Comparison of ENCODE assay signal across 16 cellular contexts in the genomic region with DNA sequence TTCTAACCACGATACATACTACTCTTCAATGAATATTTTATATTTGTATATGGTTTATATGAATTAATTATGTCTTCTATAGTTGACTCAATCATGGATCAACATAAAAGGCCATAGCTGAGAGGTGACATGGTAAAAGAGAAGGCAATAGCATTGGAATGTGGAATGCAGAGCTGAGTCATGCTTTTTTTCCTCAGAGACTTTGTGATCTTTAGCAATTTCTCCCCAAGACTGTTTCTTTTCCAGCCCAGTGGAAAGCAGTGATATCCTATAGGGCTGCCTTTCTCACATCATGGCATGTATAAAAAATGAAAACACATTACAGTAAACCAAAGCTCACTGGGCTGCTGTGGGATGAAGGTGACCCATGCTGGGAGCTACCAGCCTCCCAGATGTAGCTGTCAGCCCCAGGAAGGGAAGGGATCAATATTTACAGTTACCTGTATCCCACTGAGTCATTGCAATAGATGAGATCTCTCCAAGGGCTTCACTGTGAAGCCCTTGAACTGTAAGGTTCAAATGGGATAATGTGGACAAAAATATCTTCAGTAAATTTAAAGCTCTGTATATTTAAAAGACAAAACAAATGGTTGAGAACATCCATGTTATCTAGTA. TPM values are rescaled to one million over a fixed set of nuclear protein-coding genes. Genes with fewer than 3 reads are reported as not detected.
DNase-seq lines count a peak whose midpoint lies in the region; ATAC-seq and TF ChIP-seq lines count a peak whose summit lies in the region.
"Had no signal": no experiment of that assay in that cellular context is flagged by ENCODE, and none has a peak within 500 bp of the region (broad histone marks: within the 10 kb centered on the region; RNA-seq: fewer than 3 reads in every experiment).

No MANE protein-coding gene starts in this region.

- TF ChIP-seq CTCF in astrocyte of the cerebellum (IDR thresholded peaks at IDR 0.05; ENCODE audit: low read depth, low read length, missing control alignments) (no peak), hepatocyte (IDR thresholded peaks at IDR 0.05; ENCODE audit: poor library complexity) (no peak), spleen (IDR thresholded peaks at IDR 0.05 in 8 of 11, conservative IDR thresholded peaks at IDR 0.05 in 3 of 11) (no peak)

- WGBS in hepatocyte (ENCODE audit: low lambda C conversion rate, missing lambda C conversion rate) = 100% methylated on average over 1 of the region's 1 CpG
- WGBS in spleen, 5 donors = 72 to 98% (median 91%) methylated on average over 1 of the region's 1 CpG

- ATAC-seq in GM19452 (IDR thresholded peaks at IDR 0.05; ENCODE audit: unreplicated experiment) = no peak

- H3K27ac ChIP-seq in hepatocyte = no peak overlapping the region
- H3K27ac ChIP-seq in spleen = no peak overlapping the region
- H3K27ac ChIP-seq: neutrophil, SK-N-MC, stomach had no signal

- no peaks in the 10 kb centered on the region for H3K27me3 ChIP-seq in hepatocyte
- no peaks in the 10 kb centered on the region for H3K27me3 ChIP-seq in spleen (replicated peaks in 1 of 7)
- H3K27me3 ChIP-seq: neutrophil, stomach had no signal

- H3K4me3 ChIP-seq in astrocyte of the cerebellum (ENCODE audit: low read depth, low read length) = no peak overlapping the region
- no peak overlapping the region for H3K4me3 ChIP-seq in hepatocyte
- no peak overlapping the region for H3K4me3 ChIP-seq in spleen
- H3K4me3 ChIP-seq: SK-N-MC, stomach had no signal

- peak; percentile 81 for DNase-seq in ACHN
- DNase-seq in HS-5 (ENCODE audit: low read depth) = peak; percentile 68
- peak; percentile 67 for DNase-seq in astrocyte of the cerebellum (ENCODE audit: low read depth)
- DNase-seq in hepatocyte (ENCODE audit: low spot score) = peak; percentile 17
- DNase-seq in effector CD4-positive, alpha-beta T cell = no peak
- DNase-seq in spleen = no peak
- no peak for DNase-seq in NCI-H1092 (lab: John Stamatoyannopoulos, UW)
- DNase-seq: activated CD4-positive, alpha-beta T cell treated with anti-CD3 and anti-CD28 coated beads, Interleukin-2, amount 10 ng/mL, durations not matched to agents 7 days and 5 days; activated naive CD4-positive, alpha-beta T cell; C1 segment of cervical spinal cord; effector CD8-positive, alpha-beta T cell; NCI-H510A treated with DMSO at 0.1 percent for 48 hours; stomach had no signal

- no peaks in the 10 kb centered on the region for H3K9me2 ChIP-seq in hepatocyte (replicated peaks; ENCODE audit: insufficient read depth)

- no peaks in the 10 kb centered on the region for H4K20me1 ChIP-seq in hepatocyte (ENCODE audit: insufficient read depth, poor library complexity, severe bottlenecking)

- no peak for TF ChIP-seq POLR2A in spleen (IDR thresholded peaks at IDR 0.05)

- H3K4me1 ChIP-seq in hepatocyte (ENCODE audit: insufficient read depth) = no peaks in the 10 kb centered on the region
- H3K4me1 ChIP-seq in spleen = no peaks in the 10 kb centered on the region
- H3K4me1 ChIP-seq: stomach had no signal

- no peak overlapping the region for H3K4me2 ChIP-seq in hepatocyte

- intact Hi-C loops in spleen (cut with DNase I; ENCODE audit: low total_unique reads) = no loop called here

- H3K9me3 ChIP-seq in hepatocyte (ENCODE audit: low read depth) (no peaks in the 10 kb centered on the region), spleen (no peaks in the 10 kb centered on the region)
- H3K9me3 ChIP-seq: neutrophil had no signal

- H2AFZ ChIP-seq in hepatocyte = no peak overlapping the region

- H3K36me3 ChIP-seq in hepatocyte (replicated peaks; ENCODE audit: insufficient read depth, low read depth) (no peaks in the 10 kb centered on the region), spleen (no peaks in the 10 kb centered on the region)
- H3K36me3 ChIP-seq: neutrophil, stomach had no signal

- in situ Hi-C loops in ACHN (cut with HindIII; ENCODE audit: low pct_ligation_motif_present, low pct_unique_long_range_greater_than_20kb, low sequenced_read_pairs) (no loop called here), astrocyte of the cerebellum (cut with HindIII; ENCODE audit: low sequenced_read_pairs) (no loop called here)

- no peaks in the 10 kb centered on the region for H3K79me2 ChIP-seq in hepatocyte

RNA-seq across cellular contexts. Expression of gene SLC39A12, which starts 30.2 kb away (rescaled TPM):
- not detected in 2 replicates for total RNA-seq in hepatocyte
- polyA plus RNA-seq in hepatocyte = not detected in 2 replicates
- under 1 TPM in 5 of 7 donors, not detected in 2; 0.10 to 0.37 (median 0.20) TPM for total RNA-seq in spleen
- polyA plus RNA-seq in spleen = under 1 TPM; 0.06 to 0.10 (median 0.09) TPM
- total RNA-seq: activated CD4-positive, alpha-beta T cell treated with anti-CD3 and anti-CD28 coated beads, Interleukin-2, amount 10 ng/mL, durations not matched to agents 7 days and 5 days; stomach had no signal
- polyA plus RNA-seq: stomach had no signal

Comparison
In these comparisons a context has a peak if more than half of its experiments do, and no peak if none do; other contexts are left out.
1. DNase-seq: peak in ACHN (single experiment), HS-5 (single experiment), astrocyte of the cerebellum (single experiment) and hepatocyte (single experiment); none in effector CD4-positive, alpha-beta T cell (single experiment), spleen (single experiment) and NCI-H1092 (single experiment).